In genomic region chr5:32450952-32451351, GRCh38 we compare ENCODE assay signal across 15 cellular contexts. TPM values are rescaled to one million over a fixed set of nuclear protein-coding genes. Genes with fewer than 3 reads are reported as not detected.
DNase-seq lines count a peak whose midpoint lies in the region; ATAC-seq and TF ChIP-seq lines count a peak whose summit lies in the region.
"Had no signal": no experiment of that assay in that cellular context is flagged by ENCODE, and none has a peak within 500 bp of the region (broad histone marks: within the 10 kb centered on the region; RNA-seq: fewer than 3 reads in every experiment).

No MANE protein-coding gene starts in this region.

- H3K79me2 ChIP-seq in MM.1S (ENCODE audit: low read length) (no peaks in the 10 kb centered on the region), mammary epithelial cell (ENCODE audit: insufficient read depth, low read length) (no peaks in the 10 kb centered on the region)

- H3K27ac Mint-ChIP-seq in neural crest cell (ENCODE audit: unreplicated experiment), result no peak overlapping the region
- H3K27ac Mint-ChIP-seq: activated CD4-positive, alpha-beta memory T cell treated with anti-CD3 and anti-CD28 coated beads for 36 hours; activated naive CD4-positive, alpha-beta T cell treated with anti-CD3 and anti-CD28 coated beads, Interleukin-2, amount 50 U/mL, for 24 hours had no signal

- WGBS in mammary epithelial cell (ENCODE audit: low coverage, missing lambda C conversion rate), result 15% methylated on average over 1 of the region's 1 CpG

- in situ Hi-C loops in mammary epithelial cell (cut with MboI; ENCODE audit: low sequenced_read_pairs in 2 of 2), result no loop called here

- dilution Hi-C loops in mammary epithelial cell (cut with HindIII; ENCODE audit: low sequenced_read_pairs), result no loop called here

- H3K36me3 ChIP-seq in MM.1S (replicated peaks; ENCODE audit: insufficient read depth, low read length) (no peaks in the 10 kb centered on the region), mammary epithelial cell (ENCODE audit: insufficient read depth, low read length) (no peaks in the 10 kb centered on the region), left ventricle myocardium inferior (no peaks in the 10 kb centered on the region)
- H3K36me3 ChIP-seq: upper lobe of right lung had no signal

- peak; percentile 41 for DNase-seq in NCI-H82 (lab: John Stamatoyannopoulos, UW)
- no peak for DNase-seq in NCI-H82 treated with DMSO at 0.1 percent for 48 hours (lab: John Stamatoyannopoulos, UW; ENCODE audit: unreplicated experiment)
- DNase-seq in MM.1S, result peak; percentile 23
- no peak for DNase-seq in mammary epithelial cell
- no peak for DNase-seq in neural crest cell (ENCODE audit: low read depth, low spot score)
- DNase-seq in COLO829 (ENCODE audit: low spot score), result no peak
- no peak for DNase-seq in left ventricle myocardium inferior
- DNase-seq: activated CD4-positive, alpha-beta memory T cell treated with anti-CD3 and anti-CD28 coated beads for 36 hours; DMS79 treated with DMSO at 0.1 percent for 48 hours; NCI-H1436 treated with DMSO at 0.1 percent for 48 hours; NCI-H774; upper lobe of right lung had no signal

- H3K27me3 ChIP-seq in MM.1S (replicated peaks; ENCODE audit: insufficient read depth, low read length) (no peaks in the 10 kb centered on the region), mammary epithelial cell (ENCODE audit: insufficient read depth, low read length) (no peaks in the 10 kb centered on the region), left ventricle myocardium inferior (ENCODE audit: low read depth) (peaks cover 10% of the 10 kb centered on the region)
- H3K27me3 ChIP-seq: upper lobe of right lung had no signal

- H3K9ac ChIP-seq in MM.1S (ENCODE audit: low read length), result no peak overlapping the region
- H3K9ac ChIP-seq in mammary epithelial cell (ENCODE audit: insufficient read depth, low read length), result no peak overlapping the region

- H3F3A ChIP-seq in MM.1S (ENCODE audit: insufficient read depth, low read length), result no peaks in the 10 kb centered on the region

- no peak overlapping the region for H3K4me3 ChIP-seq in MM.1S (ENCODE audit: low read length)
- H3K4me3 ChIP-seq in mammary epithelial cell (replicated peaks in 1 of 3; ENCODE audit: insufficient read depth in 1 of 3, low read depth in 2 of 3, low read length in 3 of 3), result no peak overlapping the region
- H3K4me3 ChIP-seq in left ventricle myocardium inferior, result no peak overlapping the region
- H3K4me3 ChIP-seq: skin epidermis, upper lobe of right lung had no signal

- H3K9me2 ChIP-seq in MM.1S (replicated peaks; ENCODE audit: insufficient read depth, low read length), result no peaks in the 10 kb centered on the region

- TF ChIP-seq CTCF in MM.1S (IDR thresholded peaks at IDR 0.05; ENCODE audit: low read length) (peak; percentile 53), mammary epithelial cell (conservative IDR thresholded peaks at IDR 0.05 in 1 of 2, IDR thresholded peaks at IDR 0.05 in 1 of 2; ENCODE audit: extremely low read depth in 1 of 2, insufficient read depth in 1 of 2, low read depth in 1 of 2, low read length in 2 of 2) (peak; percentile 27 to 39), neural crest cell (conservative IDR thresholded peaks at IDR 0.05) (peak; percentile 44), left ventricle myocardium inferior (IDR thresholded peaks at IDR 0.05; ENCODE audit: borderline replicate concordance) (no peak)

- no peak overlapping the region for H3K4me2 ChIP-seq in MM.1S (ENCODE audit: low read depth, low read length)
- H3K4me2 ChIP-seq in mammary epithelial cell (ENCODE audit: insufficient read depth, low read depth, low read length), result no peak overlapping the region

- CTCF ChIA-PET in mammary epithelial cell (lab: Charles Lee; ENCODE audit: low non-redundant PET), result no interaction called here

- no peaks in the 10 kb centered on the region for H3K4me1 Mint-ChIP-seq in neural crest cell
- H3K4me1 Mint-ChIP-seq: activated naive CD4-positive, alpha-beta T cell treated with anti-CD3 and anti-CD28 coated beads, Interleukin-2, amount 50 U/mL, for 24 hours had no signal

- H2AFZ ChIP-seq in MM.1S (ENCODE audit: low read length), result no peak overlapping the region
- no peak overlapping the region for H2AFZ ChIP-seq in mammary epithelial cell (ENCODE audit: low read depth, low read length)

- H4K20me1 ChIP-seq in MM.1S (ENCODE audit: insufficient read depth, low read length) (no peaks in the 10 kb centered on the region), mammary epithelial cell (ENCODE audit: insufficient read depth, low read length) (no peaks in the 10 kb centered on the region)

- no peak for ATAC-seq in GM18861 (IDR thresholded peaks at IDR 0.05; ENCODE audit: unreplicated experiment)
- ATAC-seq: upper lobe of right lung had no signal

- H3K27ac ChIP-seq in MM.1S (ENCODE audit: low read length) (no peak overlapping the region), mammary epithelial cell (ENCODE audit: insufficient read depth, low read depth, low read length) (no peak overlapping the region), left ventricle myocardium inferior (replicated peaks) (no peak overlapping the region)
- H3K27ac ChIP-seq: skin epidermis, upper lobe of right lung had no signal

- H3K4me1 ChIP-seq in MM.1S (ENCODE audit: low read length) (no peaks in the 10 kb centered on the region), mammary epithelial cell (ENCODE audit: insufficient read depth, low read length) (peaks cover 10% of the 10 kb centered on the region), left ventricle myocardium inferior (no peaks in the 10 kb centered on the region)
- H3K4me1 ChIP-seq: upper lobe of right lung had no signal

- no TSS peak for BruUV-seq in mammary epithelial cell (replicated peaks; lab: Mats Ljungman, UMichigan)

- no peaks in the 10 kb centered on the region for H3K27me3 Mint-ChIP-seq in neural crest cell (ENCODE audit: low read depth)
- H3K27me3 Mint-ChIP-seq: activated CD4-positive, alpha-beta memory T cell treated with anti-CD3 and anti-CD28 coated beads for 36 hours; activated naive CD4-positive, alpha-beta T cell treated with anti-CD3 and anti-CD28 coated beads, Interleukin-2, amount 50 U/mL, for 24 hours had no signal

- no peaks in the 10 kb centered on the region for H3K36me3 Mint-ChIP-seq in neural crest cell (ENCODE audit: low read depth)
- H3K36me3 Mint-ChIP-seq: activated CD4-positive, alpha-beta memory T cell treated with anti-CD3 and anti-CD28 coated beads for 36 hours; activated naive CD4-positive, alpha-beta T cell treated with anti-CD3 and anti-CD28 coated beads, Interleukin-2, amount 50 U/mL, for 24 hours had no signal

- intact Hi-C loops in mammary epithelial cell (cut with micrococcal nuclease), result no loop called here
- intact Hi-C loops in left ventricle myocardium inferior (cut with micrococcal nuclease), result no loop called here

- H3K4me3 Mint-ChIP-seq in neural crest cell, result no peak overlapping the region
- H3K4me3 Mint-ChIP-seq: activated CD4-positive, alpha-beta memory T cell treated with anti-CD3 and anti-CD28 coated beads for 36 hours; activated naive CD4-positive, alpha-beta T cell treated with anti-CD3 and anti-CD28 coated beads, Interleukin-2, amount 50 U/mL, for 24 hours had no signal

- H3K9me3 Mint-ChIP-seq in neural crest cell, result no peaks in the 10 kb centered on the region
- H3K9me3 Mint-ChIP-seq: activated CD4-positive, alpha-beta memory T cell treated with anti-CD3 and anti-CD28 coated beads for 36 hours; activated naive CD4-positive, alpha-beta T cell treated with anti-CD3 and anti-CD28 coated beads, Interleukin-2, amount 50 U/mL, for 24 hours had no signal

- H3K9me3 ChIP-seq in MM.1S (replicated peaks; ENCODE audit: insufficient read depth, low read length) (no peaks in the 10 kb centered on the region), mammary epithelial cell (replicated peaks; ENCODE audit: insufficient read depth, low read length) (no peaks in the 10 kb centered on the region), left ventricle myocardium inferior (replicated peaks) (no peaks in the 10 kb centered on the region)
- H3K9me3 ChIP-seq: upper lobe of right lung had no signal

RNA-seq across cellular contexts. Expression of gene ZFR, which starts 6.4 kb away (rescaled TPM):
- total RNA-seq in mammary epithelial cell (10 to 100 TPM; 65.1 to 83.5 TPM), neural crest cell (89.8 and 90.5 TPM in 2 replicates), left ventricle myocardium inferior (60.3 TPM)
- polyA plus RNA-seq in mammary epithelial cell, result 65.5 TPM
- polyA minus RNA-seq in mammary epithelial cell, result 57.3 TPM

Comparison
In these comparisons a context has a peak if more than half of its experiments do, and no peak if none do; other contexts are left out.
1. DNase-seq: peak in NCI-H82 (single experiment) and MM.1S (single experiment); none in NCI-H82 treated with DMSO at 0.1 percent for 48 hours (single experiment), mammary epithelial cell (single experiment), neural crest cell (single experiment), COLO829 (single experiment) and left ventricle myocardium inferior (single experiment).